Comparison of ENCODE assay signal across 10 cellular contexts in genomic region chr16:71214771-71215381, GRCh38. TPM values are rescaled to one million over a fixed set of nuclear protein-coding genes. Genes with fewer than 3 reads are reported as not detected.
A peak's percentile ranks its signal among the peaks of the same experiment; 100 is the strongest.
DNase-seq lines count a peak whose midpoint lies in the region; ATAC-seq and TF ChIP-seq lines count a peak whose summit lies in the region.
"Had no signal": no experiment of that assay in that cellular context is flagged by ENCODE, and none has a peak within 500 bp of the region (broad histone marks: within the 10 kb centered on the region; RNA-seq: fewer than 3 reads in every experiment).

No MANE protein-coding gene starts in this region.

- intact Hi-C loops in heart right ventricle (cut with DNase I): loop anchor here in 1 of 10 donors (10.0 kb wide), 1 partner anchor 100 kb away; no protein-coding TSS in a partner anchor

- TF ChIP-seq CTCF in cardiac muscle cell (IDR thresholded peaks at IDR 0.05; ENCODE audit: low read depth, low read length) (peak; percentile 9), heart right ventricle (IDR thresholded peaks at IDR 0.05) (peak in 4 of 9 donors; percentile 10 to 27 (median 14)), epithelial cell of proximal tubule (conservative IDR thresholded peaks at IDR 0.05; ENCODE audit: low read depth, low read length) (peak; percentile 34)

- no peaks in the 10 kb centered on the region for H3K9me3 ChIP-seq in cardiac muscle cell (ENCODE audit: low read depth)
- H3K9me3 ChIP-seq in heart right ventricle: peaks cover 0 to 14% (median 0%) of the 10 kb centered on the region in 11 donors

- H3K4me1 ChIP-seq in cardiac muscle cell (ENCODE audit: low read depth) (peaks cover 15% of the 10 kb centered on the region), heart right ventricle (no peaks in the 10 kb centered on the region)

- peak overlapping the region; percentile 16 for H3K27ac ChIP-seq in cardiac muscle cell
- no peak overlapping the region for H3K27ac ChIP-seq in heart right ventricle
- H3K27ac ChIP-seq: KMS-11 had no signal

- 33 to 48% methylated on average over 1 of the region's 1 CpG for WGBS in heart right ventricle, 2 donors

- no peak for ATAC-seq in heart right ventricle
- ATAC-seq in HG03457 (IDR thresholded peaks at IDR 0.05; ENCODE audit: unreplicated experiment): no peak

- H3K27me3 ChIP-seq in cardiac muscle cell (no peaks in the 10 kb centered on the region), heart right ventricle (peaks cover 0 to 6% (median 0%) of the 10 kb centered on the region in 7 donors)

- DNase-seq in cardiac muscle cell (ENCODE audit: low read depth in 1 of 2, low spot score in 1 of 2) (peak; percentile 6 to 22), heart right ventricle (no peak), NCI-H2227 treated with DMSO at 0.1 percent for 48 hours (lab: John Stamatoyannopoulos, UW) (peak; percentile 36), epithelial cell of proximal tubule (ENCODE audit: low read depth) (no peak), activated gamma-delta T cell (lab: John Stamatoyannopoulos, UW) (no peak), NCI-H128 (lab: John Stamatoyannopoulos, UW; ENCODE audit: unreplicated experiment) (no peak), COR-L47 (lab: John Stamatoyannopoulos, UW) (no peak)
- DNase-seq: CD8-positive, alpha-beta memory T cell had no signal

- H3K4me3 ChIP-seq in cardiac muscle cell (no peak overlapping the region), heart right ventricle (no peak overlapping the region), epithelial cell of proximal tubule (ENCODE audit: low read depth, low read length) (no peak overlapping the region)

- H3K36me3 ChIP-seq in cardiac muscle cell (no peaks in the 10 kb centered on the region), heart right ventricle (no peaks in the 10 kb centered on the region)

RNA-seq across cellular contexts. Expression of gene HYDIN, which starts 15.6 kb away (rescaled TPM):
- total RNA-seq in cardiac muscle cell (0.95 and 2.0 TPM in 2 replicates), heart right ventricle (1 to 10 TPM in 9 of 10 donors, under 1 TPM in 1; 0.74 to 3.1 (median 2.0) TPM), epithelial cell of proximal tubule (1.3 and 1.5 TPM in 2 replicates)
- polyA plus RNA-seq in cardiac muscle cell (1.7 and 1.8 TPM in 2 replicates), heart right ventricle (1 to 10 TPM in 1 of 2 donors, under 1 TPM in 1; 0.04 to 1.3 TPM)
- total RNA-seq: CD8-positive, alpha-beta memory T cell had no signal
- polyA plus RNA-seq: CD8-positive, alpha-beta memory T cell had no signal

Comparison
In these comparisons a context has a peak if more than half of its experiments do, and no peak if none do; other contexts are left out.
1. DNase-seq: peak in cardiac muscle cell (2 of 2) and NCI-H2227 treated with DMSO at 0.1 percent for 48 hours (single experiment); none in heart right ventricle (0 of 2), epithelial cell of proximal tubule (single experiment), activated gamma-delta T cell (single experiment), NCI-H128 (single experiment) and COR-L47 (single experiment).